In the genomic region with DNA sequence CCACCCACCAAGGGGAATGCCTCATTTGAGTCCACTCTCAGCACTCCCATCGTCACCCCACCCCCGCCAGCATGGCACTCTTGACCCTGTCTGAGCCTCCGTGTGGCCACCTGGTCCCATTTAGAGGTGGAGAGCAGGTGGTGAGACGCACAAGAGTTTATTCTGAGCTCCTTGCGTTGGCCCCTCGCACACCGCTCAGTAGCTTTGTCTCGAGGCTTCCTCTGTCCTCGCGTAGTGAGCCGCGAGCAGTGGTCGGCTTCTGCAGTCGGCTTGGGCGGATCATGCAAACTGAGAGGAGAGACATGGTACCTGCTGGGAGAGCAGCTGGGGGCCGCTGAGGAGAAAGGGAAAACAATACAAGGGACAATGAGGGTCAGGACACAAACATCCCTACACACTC, we compare ENCODE assay signal across 1 cellular context.
A peak's percentile ranks its signal among the peaks of the same experiment; 100 is the strongest.
TF ChIP-seq lines count a peak whose summit lies in the region.

No MANE protein-coding gene starts in this region.

TF ChIP-seq in H1, 55 proteins besides CTCF, POLR2A, EP300 and RAD21:
- no peak for TF ChIP-seq EGR1 (IDR thresholded peaks at IDR 0.05; ENCODE audit: borderline replicate concordance, low read depth, low read length)
- 0 out of 2 replicates have a peak, but pooled peaks have one; percentile 10 for TF ChIP-seq TCF12 (IDR thresholded peaks at IDR 0.05; ENCODE audit: low read depth, low read length)
- no peak for TF ChIP-seq BACH1 (IDR thresholded peaks at IDR 0.05; ENCODE audit: low read length)
- TF ChIP-seq CTBP2 (IDR thresholded peaks at IDR 0.05; ENCODE audit: borderline replicate concordance, insufficient read depth, insufficient read length, low read length), result no peak
- no peak for TF ChIP-seq SIX5 (IDR thresholded peaks at IDR 0.05; ENCODE audit: low read depth, low read length)
- no peak for TF ChIP-seq POLR2AphosphoS5 (IDR thresholded peaks at IDR 0.05; ENCODE audit: low read depth, low read length)
- no peak for TF ChIP-seq SRF (IDR thresholded peaks at IDR 0.05; ENCODE audit: low read depth, low read length)
- no peak for TF ChIP-seq CEBPB (IDR thresholded peaks at IDR 0.05; ENCODE audit: low read depth, low read length)
- peak; percentile 49; the same call in 1 of the 2 replicates for TF ChIP-seq TBP (IDR thresholded peaks at IDR 0.05; ENCODE audit: low read depth, low read length)
- TF ChIP-seq, protein P1, sequence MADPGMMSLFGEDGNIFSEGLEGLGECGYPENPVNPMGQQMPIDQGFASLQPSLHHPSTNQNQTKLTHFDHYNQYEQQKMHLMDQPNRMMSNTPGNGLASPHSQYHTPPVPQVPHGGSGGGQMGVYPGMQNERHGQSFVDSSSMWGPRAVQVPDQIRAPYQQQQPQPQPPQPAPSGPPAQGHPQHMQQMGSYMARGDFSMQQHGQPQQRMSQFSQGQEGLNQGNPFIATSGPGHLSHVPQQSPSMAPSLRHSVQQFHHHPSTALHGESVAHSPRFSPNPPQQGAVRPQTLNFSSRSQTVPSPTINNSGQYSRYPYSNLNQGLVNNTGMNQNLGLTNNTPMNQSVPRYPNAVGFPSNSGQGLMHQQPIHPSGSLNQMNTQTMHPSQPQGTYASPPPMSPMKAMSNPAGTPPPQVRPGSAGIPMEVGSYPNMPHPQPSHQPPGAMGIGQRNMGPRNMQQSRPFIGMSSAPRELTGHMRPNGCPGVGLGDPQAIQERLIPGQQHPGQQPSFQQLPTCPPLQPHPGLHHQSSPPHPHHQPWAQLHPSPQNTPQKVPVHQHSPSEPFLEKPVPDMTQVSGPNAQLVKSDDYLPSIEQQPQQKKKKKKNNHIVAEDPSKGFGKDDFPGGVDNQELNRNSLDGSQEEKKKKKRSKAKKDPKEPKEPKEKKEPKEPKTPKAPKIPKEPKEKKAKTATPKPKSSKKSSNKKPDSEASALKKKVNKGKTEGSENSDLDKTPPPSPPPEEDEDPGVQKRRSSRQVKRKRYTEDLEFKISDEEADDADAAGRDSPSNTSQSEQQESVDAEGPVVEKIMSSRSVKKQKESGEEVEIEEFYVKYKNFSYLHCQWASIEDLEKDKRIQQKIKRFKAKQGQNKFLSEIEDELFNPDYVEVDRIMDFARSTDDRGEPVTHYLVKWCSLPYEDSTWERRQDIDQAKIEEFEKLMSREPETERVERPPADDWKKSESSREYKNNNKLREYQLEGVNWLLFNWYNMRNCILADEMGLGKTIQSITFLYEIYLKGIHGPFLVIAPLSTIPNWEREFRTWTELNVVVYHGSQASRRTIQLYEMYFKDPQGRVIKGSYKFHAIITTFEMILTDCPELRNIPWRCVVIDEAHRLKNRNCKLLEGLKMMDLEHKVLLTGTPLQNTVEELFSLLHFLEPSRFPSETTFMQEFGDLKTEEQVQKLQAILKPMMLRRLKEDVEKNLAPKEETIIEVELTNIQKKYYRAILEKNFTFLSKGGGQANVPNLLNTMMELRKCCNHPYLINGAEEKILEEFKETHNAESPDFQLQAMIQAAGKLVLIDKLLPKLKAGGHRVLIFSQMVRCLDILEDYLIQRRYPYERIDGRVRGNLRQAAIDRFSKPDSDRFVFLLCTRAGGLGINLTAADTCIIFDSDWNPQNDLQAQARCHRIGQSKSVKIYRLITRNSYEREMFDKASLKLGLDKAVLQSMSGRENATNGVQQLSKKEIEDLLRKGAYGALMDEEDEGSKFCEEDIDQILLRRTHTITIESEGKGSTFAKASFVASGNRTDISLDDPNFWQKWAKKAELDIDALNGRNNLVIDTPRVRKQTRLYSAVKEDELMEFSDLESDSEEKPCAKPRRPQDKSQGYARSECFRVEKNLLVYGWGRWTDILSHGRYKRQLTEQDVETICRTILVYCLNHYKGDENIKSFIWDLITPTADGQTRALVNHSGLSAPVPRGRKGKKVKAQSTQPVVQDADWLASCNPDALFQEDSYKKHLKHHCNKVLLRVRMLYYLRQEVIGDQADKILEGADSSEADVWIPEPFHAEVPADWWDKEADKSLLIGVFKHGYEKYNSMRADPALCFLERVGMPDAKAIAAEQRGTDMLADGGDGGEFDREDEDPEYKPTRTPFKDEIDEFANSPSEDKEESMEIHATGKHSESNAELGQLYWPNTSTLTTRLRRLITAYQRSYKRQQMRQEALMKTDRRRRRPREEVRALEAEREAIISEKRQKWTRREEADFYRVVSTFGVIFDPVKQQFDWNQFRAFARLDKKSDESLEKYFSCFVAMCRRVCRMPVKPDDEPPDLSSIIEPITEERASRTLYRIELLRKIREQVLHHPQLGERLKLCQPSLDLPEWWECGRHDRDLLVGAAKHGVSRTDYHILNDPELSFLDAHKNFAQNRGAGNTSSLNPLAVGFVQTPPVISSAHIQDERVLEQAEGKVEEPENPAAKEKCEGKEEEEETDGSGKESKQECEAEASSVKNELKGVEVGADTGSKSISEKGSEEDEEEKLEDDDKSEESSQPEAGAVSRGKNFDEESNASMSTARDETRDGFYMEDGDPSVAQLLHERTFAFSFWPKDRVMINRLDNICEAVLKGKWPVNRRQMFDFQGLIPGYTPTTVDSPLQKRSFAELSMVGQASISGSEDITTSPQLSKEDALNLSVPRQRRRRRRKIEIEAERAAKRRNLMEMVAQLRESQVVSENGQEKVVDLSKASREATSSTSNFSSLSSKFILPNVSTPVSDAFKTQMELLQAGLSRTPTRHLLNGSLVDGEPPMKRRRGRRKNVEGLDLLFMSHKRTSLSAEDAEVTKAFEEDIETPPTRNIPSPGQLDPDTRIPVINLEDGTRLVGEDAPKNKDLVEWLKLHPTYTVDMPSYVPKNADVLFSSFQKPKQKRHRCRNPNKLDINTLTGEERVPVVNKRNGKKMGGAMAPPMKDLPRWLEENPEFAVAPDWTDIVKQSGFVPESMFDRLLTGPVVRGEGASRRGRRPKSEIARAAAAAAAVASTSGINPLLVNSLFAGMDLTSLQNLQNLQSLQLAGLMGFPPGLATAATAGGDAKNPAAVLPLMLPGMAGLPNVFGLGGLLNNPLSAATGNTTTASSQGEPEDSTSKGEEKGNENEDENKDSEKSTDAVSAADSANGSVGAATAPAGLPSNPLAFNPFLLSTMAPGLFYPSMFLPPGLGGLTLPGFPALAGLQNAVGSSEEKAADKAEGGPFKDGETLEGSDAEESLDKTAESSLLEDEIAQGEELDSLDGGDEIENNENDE (IDR thresholded peaks at IDR 0.05; ENCODE audit: insufficient replicate concordance, low read length), result no peak
- 0 out of 2 replicates have a peak, but pooled peaks have one; percentile 53 for TF ChIP-seq RBBP5 (IDR thresholded peaks at IDR 0.05; ENCODE audit: borderline replicate concordance, low read depth, low read length)
- no peak for TF ChIP-seq TEAD4 (IDR thresholded peaks at IDR 0.05; ENCODE audit: low read depth, low read length)
- TF ChIP-seq JUN (IDR thresholded peaks at IDR 0.05; ENCODE audit: low read depth, low read length), result no peak
- no peak for TF ChIP-seq JUND (IDR thresholded peaks at IDR 0.05; ENCODE audit: low read length)
- no peak for TF ChIP-seq RNF2 (IDR thresholded peaks at IDR 0.05; ENCODE audit: borderline replicate concordance, low read depth, low read length, missing control alignments, poor library complexity, severe bottlenecking)
- TF ChIP-seq CHD2 (IDR thresholded peaks at IDR 0.05; ENCODE audit: low read length), result no peak
- peak; percentile 14 for TF ChIP-seq TAF7 (optimal IDR thresholded peaks at IDR 0.05; ENCODE audit: borderline replicate concordance, low read depth, low read length)
- TF ChIP-seq NANOG (IDR thresholded peaks at IDR 0.05; ENCODE audit: insufficient read depth, low read depth, low read length, poor library complexity, severe bottlenecking), result no peak
- peak; percentile 55; the same call in 1 of the 2 replicates for TF ChIP-seq TAF1 (IDR thresholded peaks at IDR 0.05; ENCODE audit: low read depth, low read length)
- no peak for TF ChIP-seq YY1 (IDR thresholded peaks at IDR 0.05; ENCODE audit: low read depth, low read length)
- no peak for TF ChIP-seq SIRT6 (IDR thresholded peaks at IDR 0.05; ENCODE audit: low read length)
- no peak for TF ChIP-seq NRF1 (IDR thresholded peaks at IDR 0.05; ENCODE audit: low read depth, low read length)
- TF ChIP-seq, protein P2, sequence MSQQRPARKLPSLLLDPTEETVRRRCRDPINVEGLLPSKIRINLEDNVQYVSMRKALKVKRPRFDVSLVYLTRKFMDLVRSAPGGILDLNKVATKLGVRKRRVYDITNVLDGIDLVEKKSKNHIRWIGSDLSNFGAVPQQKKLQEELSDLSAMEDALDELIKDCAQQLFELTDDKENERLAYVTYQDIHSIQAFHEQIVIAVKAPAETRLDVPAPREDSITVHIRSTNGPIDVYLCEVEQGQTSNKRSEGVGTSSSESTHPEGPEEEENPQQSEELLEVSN (IDR thresholded peaks at IDR 0.05), result no peak
- TF ChIP-seq BCL11A (IDR thresholded peaks at IDR 0.05; ENCODE audit: low read depth in 2 of 2, low read length in 2 of 2), result no peak
- peak; percentile 43 for TF ChIP-seq ASH2L (IDR thresholded peaks at IDR 0.05; ENCODE audit: low read length)
- TF ChIP-seq SIN3A (conservative IDR thresholded peaks at IDR 0.05 in 1 of 2, IDR thresholded peaks at IDR 0.05 in 1 of 2; ENCODE audit: low read depth in 1 of 2, low read length in 2 of 2), result no peak
- no peak for TF ChIP-seq CBX8 (IDR thresholded peaks at IDR 0.05; ENCODE audit: borderline replicate concordance, low read depth, low read length)
- TF ChIP-seq ZNF274 (IDR thresholded peaks at IDR 0.05; ENCODE audit: borderline replicate concordance, extremely low read depth, low read length), result no peak
- no peak for TF ChIP-seq SP1 (IDR thresholded peaks at IDR 0.05; ENCODE audit: low read depth, low read length)
- no peak for TF ChIP-seq SUZ12 (IDR thresholded peaks at IDR 0.05; ENCODE audit: low read length)
- TF ChIP-seq MAFK (IDR thresholded peaks at IDR 0.05; ENCODE audit: low read depth, low read length), result no peak
- no peak for TF ChIP-seq CREB1 (IDR thresholded peaks at IDR 0.05)
- TF ChIP-seq, protein P3, sequence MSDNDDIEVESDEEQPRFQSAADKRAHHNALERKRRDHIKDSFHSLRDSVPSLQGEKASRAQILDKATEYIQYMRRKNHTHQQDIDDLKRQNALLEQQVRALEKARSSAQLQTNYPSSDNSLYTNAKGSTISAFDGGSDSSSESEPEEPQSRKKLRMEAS (IDR thresholded peaks at IDR 0.05), result peak; percentile 47; the same call in 1 of the 2 replicates
TF ChIP-seq in H1: peak in this region for 7.
